29 cellular contexts compared by ENCODE assay signal in genomic region chr13:40878321-40878720, GRCh38.
"Had no signal": no experiment of that assay in that cellular context is flagged by ENCODE, and none has a peak within 500 bp of the region (broad histone marks: within the 10 kb centered on the region; RNA-seq: fewer than 3 reads in every experiment).

No MANE protein-coding gene starts in this region.

- H3K4me2 ChIP-seq: smooth muscle cell had no signal

- H3K27me3 Mint-ChIP-seq: activated B cell treated with CpG ODN at 0.5 μM for 24 hours; activated CD8-positive, alpha-beta T cell treated with anti-CD3 and anti-CD28 coated beads for 36 hours; activated naive CD4-positive, alpha-beta T cell treated with anti-CD3 and anti-CD28 coated beads, Interleukin-2, amount 50 U/mL, for 24 hours; activated naive CD8-positive, alpha-beta T cell treated with anti-CD3 and anti-CD28 coated beads, Interleukin-2, amount 50 U/mL, for 24 hours; activated T-helper 17 cell treated with anti-CD3 and anti-CD28 coated beads, Interleukin-2, amount 50 U/mL, for 72 hours; effector memory CD8-positive, alpha-beta T cell; naive B cell; stimulated activated naive B cell treated with anti-CD40 and anti-IgM and Interleukin-4, amounts not matched to agents 10 μg/mL and 1 μg/mL and 100 μg/mL, for 72 hours had no signal

- ATAC-seq: activated CD8-positive, alpha-beta T cell treated with anti-CD3 and anti-CD28 coated beads for 36 hours; activated naive CD8-positive, alpha-beta T cell treated with anti-CD3 and anti-CD28 coated beads, Interleukin-2, amount 50 U/mL, for 24 hours; activated T-cell treated with anti-CD3 and anti-CD28 coated beads, Interleukin-2, amount 50 U/mL, for 4 hours; activated T-helper 17 cell treated with anti-CD3 and anti-CD28 coated beads, Interleukin-2, amount 50 U/mL, for 72 hours; effector memory CD8-positive, alpha-beta T cell; gastroesophageal sphincter; psoas muscle; stimulated activated naive B cell treated with anti-CD40 and anti-IgM and Interleukin-4, amounts not matched to agents 10 μg/mL and 1 μg/mL and 100 μg/mL, for 72 hours had no signal

- H3K4me3 ChIP-seq: gastroesophageal sphincter, psoas muscle, right atrium auricular region, smooth muscle cell, stomach, tibial artery had no signal

- DNase-seq: activated B cell treated with CpG ODN at 0.5 μM for 24 hours; activated CD4-positive, alpha-beta T cell treated with anti-CD3 and anti-CD28 coated beads, Interleukin-2, amount 50 U/mL, for 1 hour; activated CD8-positive, alpha-beta T cell treated with anti-CD3 and anti-CD28 coated beads for 36 hours; activated naive CD8-positive, alpha-beta T cell treated with anti-CD3 and anti-CD28 coated beads, Interleukin-2, amount 50 U/mL, for 24 hours; activated T-cell treated with anti-CD3 and anti-CD28 coated beads, Interleukin-2, amount 50 U/mL, for 4 hours; amygdala; cortex of kidney; effector memory CD8-positive, alpha-beta T cell; head of caudate nucleus; hippocampal formation; left ventricle myocardium superior; naive B cell; nucleus accumbens; psoas muscle; stimulated activated CD4-positive, alpha-beta T cell treated with anti-CD3 and anti-CD28 coated beads, Interleukin-15, amount 100 ng/mL, for 24 hours; stimulated activated CD4-positive, alpha-beta T cell treated with anti-CD3 and anti-CD28 coated beads, Interleukin-2, amount 100 ng/mL, for 24 hours; stimulated activated naive B cell treated with anti-CD40 and anti-IgM and Interleukin-4, amounts not matched to agents 10 μg/mL and 1 μg/mL and 100 μg/mL, for 72 hours; stomach; SW 1271; T1000; tibial artery had no signal

- H3K9me3 Mint-ChIP-seq: activated naive CD4-positive, alpha-beta T cell treated with anti-CD3 and anti-CD28 coated beads, Interleukin-2, amount 50 U/mL, for 24 hours had no signal

- H3K4me1 Mint-ChIP-seq: activated B cell treated with CpG ODN at 0.5 μM for 24 hours, mesothelial cell of epicardium had no signal

- H3K27ac ChIP-seq: gastroesophageal sphincter, parathyroid adenoma, psoas muscle, stomach, tibial artery had no signal

- H2AFZ ChIP-seq: parathyroid adenoma had no signal

- H3K27me3 ChIP-seq: gastroesophageal sphincter, right atrium auricular region, stomach, tibial artery had no signal

- H3K4me1 ChIP-seq: gastroesophageal sphincter, parathyroid adenoma, psoas muscle, stomach had no signal

- H3K4me3 Mint-ChIP-seq: activated B cell treated with CpG ODN at 0.5 μM for 24 hours; activated CD8-positive, alpha-beta T cell treated with anti-CD3 and anti-CD28 coated beads for 36 hours; activated naive CD4-positive, alpha-beta T cell treated with anti-CD3 and anti-CD28 coated beads, Interleukin-2, amount 50 U/mL, for 24 hours; activated naive CD8-positive, alpha-beta T cell treated with anti-CD3 and anti-CD28 coated beads, Interleukin-2, amount 50 U/mL, for 24 hours; activated T-cell treated with anti-CD3 and anti-CD28 coated beads, Interleukin-2, amount 50 U/mL, for 4 hours; activated T-helper 17 cell treated with anti-CD3 and anti-CD28 coated beads, Interleukin-2, amount 50 U/mL, for 72 hours; effector memory CD8-positive, alpha-beta T cell; mesothelial cell of epicardium; stimulated activated naive B cell treated with anti-CD40 and anti-IgM and Interleukin-4, amounts not matched to agents 10 μg/mL and 1 μg/mL and 100 μg/mL, for 72 hours; T-helper 1 cell treated with Interleukin-12 subunit alpha and Interleukin-12 subunit beta and Interleukin-4 antibody, amounts not matched to agents 30 μg/mL and 1 μg/mL, for 36 hours had no signal

- H3K79me2 ChIP-seq: parathyroid adenoma had no signal

- H3K9ac ChIP-seq: parathyroid adenoma had no signal

- H3K27ac Mint-ChIP-seq: activated B cell treated with CpG ODN at 0.5 μM for 24 hours; activated CD8-positive, alpha-beta T cell treated with anti-CD3 and anti-CD28 coated beads for 36 hours; activated naive CD4-positive, alpha-beta T cell treated with anti-CD3 and anti-CD28 coated beads, Interleukin-2, amount 50 U/mL, for 24 hours; activated naive CD8-positive, alpha-beta T cell treated with anti-CD3 and anti-CD28 coated beads, Interleukin-2, amount 50 U/mL, for 24 hours; activated T-helper 17 cell treated with anti-CD3 and anti-CD28 coated beads, Interleukin-2, amount 50 U/mL, for 72 hours; effector memory CD8-positive, alpha-beta T cell; mesothelial cell of epicardium; naive B cell; stimulated activated naive B cell treated with anti-CD40 and anti-IgM and Interleukin-4, amounts not matched to agents 10 μg/mL and 1 μg/mL and 100 μg/mL, for 72 hours; T-helper 1 cell treated with Interleukin-12 subunit alpha and Interleukin-12 subunit beta and Interleukin-4 antibody, amounts not matched to agents 30 μg/mL and 1 μg/mL, for 36 hours had no signal
